29 cellular contexts compared by ENCODE assay signal in the genomic region with DNA sequence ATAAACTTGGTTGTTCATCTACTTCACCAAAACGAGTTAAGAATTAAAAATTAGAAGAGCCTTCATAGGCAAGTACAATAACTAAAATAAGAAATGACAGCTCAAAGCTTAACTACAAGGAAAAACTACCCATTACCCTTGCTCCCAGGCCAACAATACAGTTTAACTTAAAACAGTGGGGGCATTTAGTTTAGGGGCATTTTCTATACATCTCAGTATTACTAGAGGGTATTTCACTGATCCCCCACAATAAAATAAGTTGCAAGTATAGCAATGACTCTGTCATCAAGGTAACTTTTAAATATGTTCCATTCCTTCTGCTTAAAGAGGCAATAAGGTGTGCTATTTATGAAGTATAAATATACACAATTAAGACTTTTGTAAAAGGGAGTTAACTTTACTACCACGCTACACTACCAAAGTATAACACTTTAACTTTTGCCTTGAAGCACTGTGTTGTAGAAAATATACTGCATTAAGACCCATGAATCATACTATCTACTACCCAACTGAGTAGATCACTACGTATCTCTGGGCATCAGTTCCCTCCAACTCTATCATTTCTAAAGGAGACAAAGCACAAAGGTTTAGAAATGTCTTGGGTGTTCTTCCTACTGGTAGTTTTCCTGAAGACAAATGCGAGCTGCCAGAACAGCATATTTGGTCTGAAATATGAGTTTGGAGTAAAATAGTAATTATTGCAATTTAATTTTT. TPM values are rescaled to one million over a fixed set of nuclear protein-coding genes. Genes with fewer than 3 reads are reported as not detected.
A peak's percentile ranks its signal among the peaks of the same experiment; 100 is the strongest.
DNase-seq lines count a peak whose midpoint lies in the region; ATAC-seq, FAIRE-seq and TF ChIP-seq lines count a peak whose summit lies in the region.
"Had no signal": no experiment of that assay in that cellular context is flagged by ENCODE, and none has a peak within 500 bp of the region (broad histone marks: within the 10 kb centered on the region; RNA-seq: fewer than 3 reads in every experiment).

No MANE protein-coding gene starts in this region.

- peak overlapping the region; percentile 1 for H3K27ac Mint-ChIP-seq in CD8-positive, alpha-beta T cell
- peak overlapping the region; percentile 63 for H3K27ac Mint-ChIP-seq in T-helper 17 cell
- H3K27ac Mint-ChIP-seq: HFFc6 had no signal

- TF ChIP-seq POLR2A in GM12891 (IDR thresholded peaks at IDR 0.05; ENCODE audit: low read depth, low read length), result no peak

- no peak for FAIRE-seq in GM12891 (lab: Jason Lieb, UNC)
- FAIRE-seq: A549 had no signal

- peaks cover 10% of the 10 kb centered on the region for H3K36me3 Mint-ChIP-seq in CD8-positive, alpha-beta T cell
- H3K36me3 Mint-ChIP-seq in T-helper 17 cell (ENCODE audit: low read depth), result peaks cover 3% of the 10 kb centered on the region

- H2AFZ ChIP-seq in mammary epithelial cell (ENCODE audit: low read depth, low read length), result no peak overlapping the region
- H2AFZ ChIP-seq: PC-9 had no signal

- no peaks in the 10 kb centered on the region for H3K9me3 Mint-ChIP-seq in CD8-positive, alpha-beta T cell
- H3K9me3 Mint-ChIP-seq: CD4-positive, alpha-beta T cell; HFFc6; T-cell had no signal

- dilution Hi-C loops in mammary epithelial cell (cut with HindIII; ENCODE audit: low sequenced_read_pairs), result no loop called here

- no peaks in the 10 kb centered on the region for H3K4me1 ChIP-seq in CD8-positive, alpha-beta T cell (ENCODE audit: insufficient read depth, low read length)
- no peaks in the 10 kb centered on the region for H3K4me1 ChIP-seq in mammary epithelial cell (ENCODE audit: insufficient read depth, low read length)
- H3K4me1 ChIP-seq: A549; BLaER1 treated with 17β-estradiol and CSF1 and Interleukin-3, amounts not matched to agents 10 nM and 100 nM; SJSA1 had no signal

- no peaks in the 10 kb centered on the region for H3K4me1 Mint-ChIP-seq in CD8-positive, alpha-beta T cell (ENCODE audit: low read depth)
- H3K4me1 Mint-ChIP-seq in T-helper 17 cell, result peaks cover 2% of the 10 kb centered on the region

- no peak overlapping the region for H3K4me2 ChIP-seq in mammary epithelial cell (ENCODE audit: insufficient read depth, low read depth, low read length)
- H3K4me2 ChIP-seq: A549; BLaER1 treated with 17β-estradiol and CSF1 and Interleukin-3, amounts not matched to agents 10 nM and 100 nM; PC-9 had no signal

- no peak overlapping the region for H3K4me3 Mint-ChIP-seq in CD8-positive, alpha-beta T cell
- H3K4me3 Mint-ChIP-seq in T-helper 17 cell, result no peak overlapping the region
- H3K4me3 Mint-ChIP-seq: CD4-positive, alpha-beta T cell; HFFc6; T-cell had no signal

- H3K36me3 ChIP-seq in CD8-positive, alpha-beta T cell (ENCODE audit: insufficient read depth, low read length), result no peaks in the 10 kb centered on the region
- peaks cover 5% of the 10 kb centered on the region for H3K36me3 ChIP-seq in mammary epithelial cell (ENCODE audit: insufficient read depth, low read length)
- H3K36me3 ChIP-seq: SJSA1 had no signal

- no peak for ATAC-seq in CD8-positive, alpha-beta T cell
- peak; percentile 58 for ATAC-seq in HG02642 (IDR thresholded peaks at IDR 0.05; ENCODE audit: poor library complexity, unreplicated experiment)
- no peak for ATAC-seq in T-helper 17 cell
- no peak for ATAC-seq in GM18498 (IDR thresholded peaks at IDR 0.05; ENCODE audit: unreplicated experiment)
- ATAC-seq: A549, Right ventricle myocardium inferior, T-cell had no signal

- WGBS in mammary epithelial cell (ENCODE audit: low coverage, missing lambda C conversion rate), result 98% methylated on average over 4 of the region's 4 CpGs

- in situ Hi-C loops in mammary epithelial cell (cut with MboI; ENCODE audit: low sequenced_read_pairs in 2 of 2), result no loop called here

- CTCF ChIA-PET in CD8-positive, alpha-beta T cell (lab: Charles Lee), result interaction anchor here (1.2 kb wide), 1 partner anchor 12 kb away, joined by 5 read pairs; no protein-coding TSS in a partner anchor
- CTCF ChIA-PET in mammary epithelial cell (lab: Charles Lee; ENCODE audit: low non-redundant PET), result no interaction called here

- H3K9me3 ChIP-seq in CD8-positive, alpha-beta T cell (ENCODE audit: low read length), result no peaks in the 10 kb centered on the region
- no peaks in the 10 kb centered on the region for H3K9me3 ChIP-seq in T-helper 17 cell (ENCODE audit: control insufficient read depth, low read length, poor library complexity, severe bottlenecking)
- H3K9me3 ChIP-seq in mammary epithelial cell (replicated peaks; ENCODE audit: insufficient read depth, low read length), result no peaks in the 10 kb centered on the region
- H3K9me3 ChIP-seq: A549, HAP-1, MG63, SJSA1 had no signal

- no peak overlapping the region for H3K9ac ChIP-seq in mammary epithelial cell (ENCODE audit: insufficient read depth, low read length)
- H3K9ac ChIP-seq: BLaER1 treated with 17β-estradiol and CSF1 and Interleukin-3, amounts not matched to agents 10 nM and 100 nM had no signal

- no peaks in the 10 kb centered on the region for H3K79me2 ChIP-seq in mammary epithelial cell (ENCODE audit: insufficient read depth, low read length)

- no peaks in the 10 kb centered on the region for H4K20me1 ChIP-seq in mammary epithelial cell (ENCODE audit: insufficient read depth, low read length)

- no peak for TF ChIP-seq CTCF in CD8-positive, alpha-beta T cell (IDR thresholded peaks at IDR 0.05)
- no peak for TF ChIP-seq CTCF in mammary epithelial cell (conservative IDR thresholded peaks at IDR 0.05 in 1 of 2, IDR thresholded peaks at IDR 0.05 in 1 of 2; ENCODE audit: extremely low read depth in 1 of 2, insufficient read depth in 1 of 2, low read depth in 1 of 2, low read length in 2 of 2)

- POLR2A ChIA-PET in CD8-positive, alpha-beta T cell (lab: Charles Lee), result no interaction called here

- no peaks in the 10 kb centered on the region for H3K27me3 ChIP-seq in CD8-positive, alpha-beta T cell (ENCODE audit: insufficient read depth, low read length)
- H3K27me3 ChIP-seq in mammary epithelial cell (ENCODE audit: insufficient read depth, low read length), result no peaks in the 10 kb centered on the region
- H3K27me3 ChIP-seq: BLaER1 treated with 17β-estradiol and CSF1 and Interleukin-3, amounts not matched to agents 10 nM and 100 nM; MG63; SJSA1 had no signal

- H3K27me3 Mint-ChIP-seq in CD8-positive, alpha-beta T cell (ENCODE audit: low read depth), result no peaks in the 10 kb centered on the region
- no peaks in the 10 kb centered on the region for H3K27me3 Mint-ChIP-seq in T-helper 17 cell
- H3K27me3 Mint-ChIP-seq: CD4-positive, alpha-beta T cell; T-cell had no signal

- no peak overlapping the region for H3K4me3 ChIP-seq in CD8-positive, alpha-beta T cell (ENCODE audit: low read depth, low read length)
- H3K4me3 ChIP-seq in mammary epithelial cell (replicated peaks in 1 of 3; ENCODE audit: insufficient read depth in 1 of 3, low read depth in 2 of 3, low read length in 3 of 3), result no peak overlapping the region
- H3K4me3 ChIP-seq: A549; BLaER1 treated with 17β-estradiol and CSF1 and Interleukin-3, amounts not matched to agents 10 nM and 100 nM; HAP-1; MG63; PC-9; SJSA1 had no signal

- intact Hi-C loops in CD8-positive, alpha-beta T cell (cut with DNase I, micrococcal nuclease), result no loop called here
- intact Hi-C loops in mammary epithelial cell (cut with micrococcal nuclease), result no loop called here

- no peak for DNase-seq in CD8-positive, alpha-beta T cell
- no peak for DNase-seq in GM12891 (ENCODE audit: insufficient read length, low spot score)
- no peak for DNase-seq in T-helper 17 cell
- no peak for DNase-seq in mammary epithelial cell
- DNase-seq in epidermal melanocyte (ENCODE audit: insufficient read length, low spot score), result no peak
- DNase-seq in T-helper 9 cell, result no peak
- DNase-seq: AML-193; CD4-positive, alpha-beta T cell; COR-L47; DMS53; GOT3; HFFc6; IMR-90; KG1; MG63; NCI-H1694; NCI-H2029 treated with DMSO at 0.1 percent for 48 hours; NCI-H446 treated with DMSO at 0.1 percent for 48 hours; NCI-H526; PC-9; T-cell had no signal

- BruUV-seq in mammary epithelial cell (replicated peaks; lab: Mats Ljungman, UMichigan), result no TSS peak

- no peak overlapping the region for H3K27ac ChIP-seq in CD8-positive, alpha-beta T cell (ENCODE audit: low read depth, low read length)
- H3K27ac ChIP-seq in mammary epithelial cell (ENCODE audit: insufficient read depth, low read depth, low read length), result no peak overlapping the region
- H3K27ac ChIP-seq: A549; BLaER1 treated with 17β-estradiol and CSF1 and Interleukin-3, amounts not matched to agents 10 nM and 100 nM; PC-9; SJSA1 had no signal

TF ChIP-seq in GM12891, 5 proteins besides CTCF, POLR2A, EP300 and RAD21:
- TF ChIP-seq POU2F2 (IDR thresholded peaks at IDR 0.05; ENCODE audit: low read depth, low read length), result no peak
- TF ChIP-seq SPI1 (IDR thresholded peaks at IDR 0.05; ENCODE audit: low read depth, low read length), result 0 out of 2 replicates have a peak, but pooled peaks have one; percentile 15

RNA-seq across cellular contexts. Expression of a gene that starts 29.8 kb away (rescaled TPM):
- 10 to 100 TPM; 83.3 to 83.8 TPM for total RNA-seq in CD8-positive, alpha-beta T cell
- polyA plus RNA-seq in GM12891 (2012; ENCODE audit: low read depth, missing spikeins), result 29.5 TPM
- total RNA-seq in T-helper 17 cell (10 to 100 TPM; 92.4 to 96.0 TPM), mammary epithelial cell (10 to 100 TPM; 22.2 to 42.5 TPM)
- 30.9 TPM for polyA plus RNA-seq in mammary epithelial cell
- polyA minus RNA-seq in mammary epithelial cell, result 63.4 TPM

RNA-seq across cellular contexts. Expression of a gene that starts 58.6 kb away (rescaled TPM):
- total RNA-seq in CD8-positive, alpha-beta T cell, result not detected
- 0.05 TPM for polyA plus RNA-seq in GM12891 (2012; ENCODE audit: low read depth, missing spikeins)
- total RNA-seq in T-helper 17 cell, result not detected
- not detected for total RNA-seq in mammary epithelial cell
- polyA plus RNA-seq in mammary epithelial cell, result not detected
- not detected for polyA minus RNA-seq in mammary epithelial cell
- total RNA-seq: CD4-positive, alpha-beta T cell; G401; PC-9; SJSA1; T-cell had no signal
- polyA plus RNA-seq: A549 had no signal
